ENCODE assay signal across 17 cellular contexts in genomic region chr4:122705547-122705946, GRCh38.
"Had no signal": no experiment of that assay in that cellular context is flagged by ENCODE, and none has a peak within 500 bp of the region (broad histone marks: within the 10 kb centered on the region; RNA-seq: fewer than 3 reads in every experiment).

No MANE protein-coding gene starts in this region.

- H3K36me3 Mint-ChIP-seq: brain; stimulated activated memory B cell treated with anti-CD40 and anti-IgM and Interleukin-4, amounts not matched to agents 10 μg/mL and 1 μg/mL and 100 μg/mL, for 72 hours had no signal

- H3K4me3 Mint-ChIP-seq: activated naive CD8-positive, alpha-beta T cell treated with anti-CD3 and anti-CD28 coated beads, Interleukin-2, amount 10 ng/mL, durations not matched to agents 7 days and 5 days; brain; endodermal cell; nephron; stimulated activated memory B cell treated with anti-CD40 and anti-IgM and Interleukin-4, amounts not matched to agents 10 μg/mL and 1 μg/mL and 100 μg/mL, for 72 hours; T-helper 17 cell had no signal

- H3K9me3 Mint-ChIP-seq: activated naive CD8-positive, alpha-beta T cell treated with anti-CD3 and anti-CD28 coated beads, Interleukin-2, amount 10 ng/mL, durations not matched to agents 7 days and 5 days; brain; endodermal cell; nephron; stimulated activated memory B cell treated with anti-CD40 and anti-IgM and Interleukin-4, amounts not matched to agents 10 μg/mL and 1 μg/mL and 100 μg/mL, for 72 hours had no signal

- DNase-seq: activated effector memory CD4-positive, alpha-beta T cell treated with anti-CD3 and anti-CD28 coated beads, Interleukin-2, amount 50 U/mL, for 16 hours; activated naive CD8-positive, alpha-beta T cell treated with anti-CD3 and anti-CD28 coated beads, Interleukin-2, amount 10 ng/mL, durations not matched to agents 7 days and 5 days; caudate nucleus; endodermal cell; foreskin fibroblast; glutamatergic neuron; hypothalamus; islet precursor cell; left colon; lower lobe of right lung; stimulated activated CD4-positive, alpha-beta T cell treated with anti-CD3 and anti-CD28 coated beads, Interleukin-4, amount 100 ng/mL, for 1 hour; T-helper 17 cell; upper lobe of right lung had no signal

- ATAC-seq: left colon; lower lobe of right lung; sciatic nerve; stimulated activated memory B cell treated with anti-CD40 and anti-IgM and Interleukin-4, amounts not matched to agents 10 μg/mL and 1 μg/mL and 100 μg/mL, for 72 hours; T-helper 17 cell; upper lobe of right lung had no signal

- H3K27ac Mint-ChIP-seq: activated naive CD8-positive, alpha-beta T cell treated with anti-CD3 and anti-CD28 coated beads, Interleukin-2, amount 10 ng/mL, durations not matched to agents 7 days and 5 days; brain; endodermal cell; nephron; stimulated activated memory B cell treated with anti-CD40 and anti-IgM and Interleukin-4, amounts not matched to agents 10 μg/mL and 1 μg/mL and 100 μg/mL, for 72 hours; T-helper 17 cell had no signal

- H3K4me1 Mint-ChIP-seq: activated naive CD8-positive, alpha-beta T cell treated with anti-CD3 and anti-CD28 coated beads, Interleukin-2, amount 10 ng/mL, durations not matched to agents 7 days and 5 days had no signal
